1 cellular context compared by ENCODE assay signal in the genomic region with DNA sequence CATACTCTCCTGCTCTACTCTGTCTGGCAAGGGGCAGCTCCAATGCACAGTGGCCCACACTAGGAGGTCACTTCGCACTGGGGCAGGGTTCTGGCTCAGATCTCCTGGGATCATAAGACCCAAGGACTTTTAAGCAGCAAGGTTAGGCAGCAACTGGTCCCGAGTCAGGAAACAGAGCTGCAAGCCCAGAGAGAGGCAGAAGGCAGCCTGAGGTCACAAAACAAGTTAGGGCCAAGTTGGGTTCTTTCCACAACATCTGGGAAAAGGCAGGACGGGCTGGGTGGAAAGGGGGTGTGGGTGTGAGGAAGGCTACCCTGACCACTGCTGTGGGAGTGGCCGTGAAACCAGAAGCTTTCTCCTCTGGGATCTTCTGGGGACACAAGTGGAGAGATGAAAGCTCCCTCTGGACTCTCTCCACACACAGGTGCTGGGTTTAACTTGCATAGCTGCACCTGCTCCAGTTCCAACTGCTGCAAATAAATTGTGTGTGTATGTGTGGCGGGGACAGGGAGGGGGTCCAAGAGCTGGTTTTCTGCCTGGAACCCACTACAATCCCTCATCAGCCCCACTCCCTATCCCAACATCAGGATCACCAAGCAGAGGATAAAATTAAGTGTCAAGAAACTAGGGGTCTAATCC.
TF ChIP-seq lines count a peak whose summit lies in the region.

No MANE protein-coding gene starts in this region.

TF ChIP-seq in GM23338, 12 proteins besides CTCF, POLR2A, EP300 and RAD21 (continued from another document):
- no peak for TF ChIP-seq CREB1 (CRISPR knock-in tag; IDR thresholded peaks at IDR 0.05; ENCODE audit: low read depth)
- TF ChIP-seq STAT1 (IDR thresholded peaks at IDR 0.05; ENCODE audit: unreplicated experiment) = no peak
- no peak for TF ChIP-seq EZH2phosphoT487 (IDR thresholded peaks at IDR 0.05; ENCODE audit: unreplicated experiment)
- TF ChIP-seq, protein P1, sequence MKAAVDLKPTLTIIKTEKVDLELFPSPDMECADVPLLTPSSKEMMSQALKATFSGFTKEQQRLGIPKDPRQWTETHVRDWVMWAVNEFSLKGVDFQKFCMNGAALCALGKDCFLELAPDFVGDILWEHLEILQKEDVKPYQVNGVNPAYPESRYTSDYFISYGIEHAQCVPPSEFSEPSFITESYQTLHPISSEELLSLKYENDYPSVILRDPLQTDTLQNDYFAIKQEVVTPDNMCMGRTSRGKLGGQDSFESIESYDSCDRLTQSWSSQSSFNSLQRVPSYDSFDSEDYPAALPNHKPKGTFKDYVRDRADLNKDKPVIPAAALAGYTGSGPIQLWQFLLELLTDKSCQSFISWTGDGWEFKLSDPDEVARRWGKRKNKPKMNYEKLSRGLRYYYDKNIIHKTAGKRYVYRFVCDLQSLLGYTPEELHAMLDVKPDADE (IDR thresholded peaks at IDR 0.05) = no peak
- TF ChIP-seq JUNB (IDR thresholded peaks at IDR 0.05; ENCODE audit: unreplicated experiment) = no peak
